Comparison of ENCODE assay signal across 1 cellular context in the genomic region with DNA sequence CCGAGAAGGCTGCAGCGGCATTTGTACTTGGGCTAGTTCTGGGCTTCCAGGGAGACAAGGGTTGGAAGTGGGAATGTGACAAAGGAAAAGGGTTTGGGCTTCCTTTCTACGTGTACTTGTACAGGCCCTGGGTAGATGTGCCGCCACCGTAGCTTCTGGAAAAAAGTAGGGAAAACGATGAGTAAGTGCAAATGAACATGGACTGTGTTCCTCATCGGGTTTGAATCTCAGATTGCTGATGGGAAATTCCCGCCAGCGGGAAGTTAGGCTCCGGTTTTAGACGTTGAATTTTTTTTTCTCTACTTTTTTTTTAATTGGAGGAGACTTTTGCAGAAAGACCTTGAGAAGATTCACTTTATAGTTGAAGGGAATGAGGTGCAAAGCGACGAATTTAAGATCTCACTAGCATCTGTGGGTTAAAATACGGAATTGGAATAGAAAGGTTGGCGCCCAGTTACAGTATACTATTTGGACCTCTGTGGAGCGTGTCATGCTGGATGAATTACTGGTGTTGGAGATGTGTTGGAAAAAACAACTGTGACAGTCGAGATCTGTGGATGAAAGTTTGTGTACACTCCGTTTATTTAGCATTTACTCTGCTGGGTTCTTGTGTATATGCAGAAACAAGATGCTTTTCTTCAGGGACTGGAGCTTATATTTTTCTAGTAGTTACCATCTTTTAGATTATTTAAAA.
TF ChIP-seq lines count a peak whose summit lies in the region.

No MANE protein-coding gene starts in this region.

TF ChIP-seq in H1, 55 proteins besides CTCF, POLR2A, EP300 and RAD21:
- no peak for TF ChIP-seq TCF12 (IDR thresholded peaks at IDR 0.05; ENCODE audit: low read depth, low read length)
- 0 out of 2 replicates have a peak, but pooled peaks have one; percentile 33 for TF ChIP-seq CHD1 (IDR thresholded peaks at IDR 0.05; ENCODE audit: low read depth, low read length)
- TF ChIP-seq SAP30 (IDR thresholded peaks at IDR 0.05; ENCODE audit: insufficient read depth, insufficient replicate concordance, low read length) = no peak
